25 cellular contexts compared by ENCODE assay signal in the genomic region with DNA sequence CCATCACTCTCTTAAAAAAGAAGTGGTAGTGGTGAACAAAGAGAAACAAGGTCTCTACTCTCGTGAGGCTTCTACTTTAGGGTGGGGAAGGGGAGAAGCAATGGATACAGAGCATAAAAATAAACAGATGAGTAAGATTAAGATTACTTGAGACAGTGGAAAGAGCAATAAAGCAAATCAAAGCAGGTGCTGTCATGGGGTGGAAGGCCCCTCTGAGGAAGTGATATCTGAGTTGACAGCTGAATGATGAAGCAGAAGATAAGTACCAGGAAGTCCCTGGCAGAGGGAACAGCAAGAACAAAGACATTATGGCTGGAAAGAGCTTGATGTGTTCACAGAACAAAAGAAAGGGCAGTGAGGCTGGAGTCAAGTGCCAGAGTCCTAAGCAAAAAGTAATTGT.
A peak's percentile ranks its signal among the peaks of the same experiment; 100 is the strongest.
DNase-seq lines count a peak whose midpoint lies in the region; ATAC-seq and TF ChIP-seq lines count a peak whose summit lies in the region.
"Had no signal": no experiment of that assay in that cellular context is flagged by ENCODE, and none has a peak within 500 bp of the region (broad histone marks: within the 10 kb centered on the region; RNA-seq: fewer than 3 reads in every experiment).

No MANE protein-coding gene starts in this region.

- H3K27ac Mint-ChIP-seq in GM23338 (no peak overlapping the region), brain (peak overlapping the region in 3 of 5 experiments; percentile 5 to 32 (median 19))
- H3K27ac Mint-ChIP-seq in activated CD4-positive, alpha-beta T cell treated with anti-CD3 and anti-CD28 coated beads for 36 hours = no peak overlapping the region
- H3K27ac Mint-ChIP-seq: activated CD8-positive, alpha-beta T cell treated with anti-CD3 and anti-CD28 coated beads for 36 hours; activated naive CD8-positive, alpha-beta T cell; naive B cell; T-helper 17 cell had no signal

- DNase-seq in DMS153 treated with DMSO at 0.1 percent for 48 hours (lab: John Stamatoyannopoulos, UW; ENCODE audit: unreplicated experiment) (peak; percentile 15), GM23338 (ENCODE audit: low spot score) (no peak), sigmoid colon (no peak), foreskin keratinocyte (no peak), hepatocyte (ENCODE audit: low spot score) (no peak)
- no peak for DNase-seq in activated CD4-positive, alpha-beta T cell treated with anti-CD3 and anti-CD28 coated beads for 36 hours
- DNase-seq: activated CD4-positive, alpha-beta T cell treated with anti-CD3 and anti-CD28 coated beads for 1 hour; activated CD8-positive, alpha-beta T cell treated with anti-CD3 and anti-CD28 coated beads for 36 hours; activated T-cell treated with anti-CD3 and anti-CD28 coated beads for 4 hours; Caco-2; caudate nucleus; cortex of kidney; left ventricle myocardium inferior; naive B cell; NCI-H1048; NCI-H1930; retina; stimulated activated CD4-positive, alpha-beta T cell treated with anti-CD3 and anti-CD28 coated beads, Interleukin-2, amount 100 ng/mL, for 48 hours; T-helper 17 cell; upper lobe of right lung had no signal

- TF ChIP-seq CTCF in GM23338 (conservative IDR thresholded peaks at IDR 0.05; ENCODE audit: low read depth in 2 of 2) = no peak
- no peak for TF ChIP-seq CTCF in brain (conservative IDR thresholded peaks at IDR 0.05)
- no peak for TF ChIP-seq CTCF in sigmoid colon (IDR thresholded peaks at IDR 0.05)
- no peak for TF ChIP-seq CTCF in foreskin keratinocyte (conservative IDR thresholded peaks at IDR 0.05)
- TF ChIP-seq CTCF in hepatocyte (IDR thresholded peaks at IDR 0.05; ENCODE audit: poor library complexity) = no peak

- H2AFZ ChIP-seq in GM23338 (peak overlapping the region; percentile 43; the same call in 1 of the 2 replicates), hepatocyte (no peak overlapping the region)

- H3K27me3 Mint-ChIP-seq in GM23338 (ENCODE audit: insufficient read depth, low read depth, poor library complexity) (no peaks in the 10 kb centered on the region), brain (no peaks in the 10 kb centered on the region)
- H3K27me3 Mint-ChIP-seq in activated CD4-positive, alpha-beta T cell treated with anti-CD3 and anti-CD28 coated beads for 36 hours = peaks cover 11% of the 10 kb centered on the region
- H3K27me3 Mint-ChIP-seq: naive B cell had no signal

- H3K4me1 ChIP-seq in GM23338 (ENCODE audit: insufficient read depth) (no peaks in the 10 kb centered on the region), sigmoid colon (peaks cover 0 to 67% (median 32%) of the 10 kb centered on the region in 4 donors), foreskin keratinocyte (no peaks in the 10 kb centered on the region), hepatocyte (ENCODE audit: insufficient read depth) (peaks cover 20% of the 10 kb centered on the region)
- H3K4me1 ChIP-seq: upper lobe of right lung had no signal

- H3F3A ChIP-seq in GM23338 (replicated peaks; ENCODE audit: low read depth) = no peaks in the 10 kb centered on the region

- H3K9me3 ChIP-seq in sigmoid colon = no peaks in the 10 kb centered on the region
- no peaks in the 10 kb centered on the region for H3K9me3 ChIP-seq in hepatocyte (ENCODE audit: low read depth)
- H3K9me3 ChIP-seq: BLaER1 treated with 17β-estradiol and CSF1 and Interleukin-3, amounts not matched to agents 10 nM and 100 nM; Caco-2; left ventricle myocardium inferior; upper lobe of right lung had no signal

- intact Hi-C loops in sigmoid colon (cut with DNase I) = no loop called here
- intact Hi-C loops in activated CD4-positive, alpha-beta T cell treated with anti-CD3 and anti-CD28 coated beads for 36 hours (cut with DNase I, micrococcal nuclease) = no loop called here

- POLR2A ChIA-PET in activated CD4-positive, alpha-beta T cell treated with anti-CD3 and anti-CD28 coated beads for 36 hours (lab: Charles Lee) = no interaction called here

- H3K36me3 ChIP-seq in GM23338 (ENCODE audit: insufficient read depth) (no peaks in the 10 kb centered on the region), sigmoid colon (no peaks in the 10 kb centered on the region), hepatocyte (replicated peaks; ENCODE audit: insufficient read depth, low read depth) (no peaks in the 10 kb centered on the region)
- H3K36me3 ChIP-seq: BLaER1 treated with 17β-estradiol and CSF1 and Interleukin-3, amounts not matched to agents 10 nM and 100 nM; left ventricle myocardium inferior; upper lobe of right lung had no signal

- H3K27ac ChIP-seq in GM23338 (ENCODE audit: low read depth) = no peak overlapping the region
- H3K27ac ChIP-seq in sigmoid colon = peak overlapping the region; percentile 9 to 68 (median 50)
- H3K27ac ChIP-seq in foreskin keratinocyte = no peak overlapping the region
- no peak overlapping the region for H3K27ac ChIP-seq in hepatocyte
- H3K27ac ChIP-seq: left ventricle myocardium inferior, upper lobe of right lung had no signal

- TF ChIP-seq EP300 in sigmoid colon (IDR thresholded peaks at IDR 0.05) = no peak

- H3K4me3 ChIP-seq in GM23338 = no peak overlapping the region
- H3K4me3 ChIP-seq in sigmoid colon = no peak overlapping the region
- no peak overlapping the region for H3K4me3 ChIP-seq in hepatocyte
- H3K4me3 ChIP-seq: BLaER1 treated with 17β-estradiol and CSF1 and Interleukin-3, amounts not matched to agents 10 nM and 100 nM; left ventricle myocardium inferior; upper lobe of right lung had no signal

- H3K79me2 ChIP-seq in GM23338 (replicated peaks; ENCODE audit: insufficient read depth) (no peaks in the 10 kb centered on the region), hepatocyte (no peaks in the 10 kb centered on the region)

- H3K4me3 Mint-ChIP-seq in GM23338 (no peak overlapping the region), brain (peak overlapping the region in 1 of 5 experiments; percentile 2)
- H3K4me3 Mint-ChIP-seq in activated CD4-positive, alpha-beta T cell treated with anti-CD3 and anti-CD28 coated beads for 36 hours = no peak overlapping the region
- H3K4me3 Mint-ChIP-seq: activated CD8-positive, alpha-beta T cell treated with anti-CD3 and anti-CD28 coated beads for 36 hours; activated naive CD8-positive, alpha-beta T cell; naive B cell; T-helper 17 cell had no signal

- no peaks in the 10 kb centered on the region for H3K27me3 ChIP-seq in GM23338 (ENCODE audit: insufficient read depth)
- H3K27me3 ChIP-seq in sigmoid colon = no peaks in the 10 kb centered on the region
- no peaks in the 10 kb centered on the region for H3K27me3 ChIP-seq in foreskin keratinocyte
- H3K27me3 ChIP-seq in hepatocyte = no peaks in the 10 kb centered on the region
- H3K27me3 ChIP-seq: BLaER1 treated with 17β-estradiol and CSF1 and Interleukin-3, amounts not matched to agents 10 nM and 100 nM; upper lobe of right lung had no signal

- no peak for TF ChIP-seq POLR2A in sigmoid colon (IDR thresholded peaks at IDR 0.05)

- no peaks in the 10 kb centered on the region for H3K9me2 ChIP-seq in GM23338 (ENCODE audit: insufficient read depth)
- H3K9me2 ChIP-seq in hepatocyte (replicated peaks; ENCODE audit: insufficient read depth) = no peaks in the 10 kb centered on the region

- H3K4me2 ChIP-seq in GM23338 (no peak overlapping the region), hepatocyte (no peak overlapping the region)

- 25 to 47% methylated on average over 1 of the region's 1 CpG for WGBS in sigmoid colon, 2 donors
- 87% methylated on average over 1 of the region's 1 CpG for WGBS in hepatocyte (ENCODE audit: low lambda C conversion rate, missing lambda C conversion rate)

- no peaks in the 10 kb centered on the region for H3K9me3 Mint-ChIP-seq in GM23338
- H3K9me3 Mint-ChIP-seq in brain = no peaks in the 10 kb centered on the region
- H3K9me3 Mint-ChIP-seq in activated CD4-positive, alpha-beta T cell treated with anti-CD3 and anti-CD28 coated beads for 36 hours (ENCODE audit: low read depth) = no peaks in the 10 kb centered on the region
- H3K9me3 Mint-ChIP-seq: activated CD8-positive, alpha-beta T cell treated with anti-CD3 and anti-CD28 coated beads for 36 hours; naive B cell had no signal

- H3K36me3 Mint-ChIP-seq in GM23338 (ENCODE audit: low read depth) (no peaks in the 10 kb centered on the region), brain (no peaks in the 10 kb centered on the region)
- no peaks in the 10 kb centered on the region for H3K36me3 Mint-ChIP-seq in activated CD4-positive, alpha-beta T cell treated with anti-CD3 and anti-CD28 coated beads for 36 hours (ENCODE audit: low read depth)
- H3K36me3 Mint-ChIP-seq: activated naive CD8-positive, alpha-beta T cell; naive B cell had no signal

- H3K4me1 Mint-ChIP-seq in GM23338 (no peaks in the 10 kb centered on the region; the same call in 2 of the 3 replicates), brain (peaks cover 55% of the 10 kb centered on the region)
- peaks cover 2% of the 10 kb centered on the region for H3K4me1 Mint-ChIP-seq in activated CD4-positive, alpha-beta T cell treated with anti-CD3 and anti-CD28 coated beads for 36 hours
- H3K4me1 Mint-ChIP-seq: naive B cell, T-helper 17 cell had no signal

- H4K20me1 ChIP-seq in GM23338 (replicated peaks; ENCODE audit: insufficient read depth) = no peaks in the 10 kb centered on the region
- no peaks in the 10 kb centered on the region for H4K20me1 ChIP-seq in hepatocyte (ENCODE audit: insufficient read depth, poor library complexity, severe bottlenecking)
- H4K20me1 ChIP-seq: BLaER1 treated with 17β-estradiol and CSF1 and Interleukin-3, amounts not matched to agents 10 nM and 100 nM had no signal

- ATAC-seq in GM23338 = no peak
- no peak for ATAC-seq in foreskin keratinocyte
- no peak for ATAC-seq in activated CD4-positive, alpha-beta T cell treated with anti-CD3 and anti-CD28 coated beads for 36 hours
- no peak for ATAC-seq in GM18868 (IDR thresholded peaks at IDR 0.05; ENCODE audit: unreplicated experiment)
- ATAC-seq: activated CD8-positive, alpha-beta T cell treated with anti-CD3 and anti-CD28 coated beads for 36 hours; SK-N-SH treated with all-trans-retinoic acid at 6 μM for 48 hours; T-helper 17 cell; upper lobe of right lung had no signal

- CTCF ChIA-PET in activated CD4-positive, alpha-beta T cell treated with anti-CD3 and anti-CD28 coated beads for 36 hours (lab: Charles Lee) = interaction anchor here (0.7 kb wide), 1 partner anchor 196 kb away, joined by 4 read pairs; no protein-coding TSS in a partner anchor

TF ChIP-seq in GM23338, 12 proteins besides CTCF, POLR2A, EP300 and RAD21 (continues in another document):
- TF ChIP-seq EZH2phosphoT487 (IDR thresholded peaks at IDR 0.05; ENCODE audit: unreplicated experiment) (no peak), STAT1 (IDR thresholded peaks at IDR 0.05; ENCODE audit: unreplicated experiment) (no peak), NANOG (IDR thresholded peaks at IDR 0.05; ENCODE audit: borderline replicate concordance) (no peak), ZNF331 (CRISPR knock-in tag; IDR thresholded peaks at IDR 0.05; ENCODE audit: low read depth) (no peak)

Comparison
In these comparisons a context has a peak if more than half of its experiments do, and no peak if none do; other contexts are left out.
1. H3K27ac ChIP-seq: peak in sigmoid colon (4 of 4); none in GM23338 (single experiment), foreskin keratinocyte (single experiment) and hepatocyte (single experiment).
2. H3K27ac Mint-ChIP-seq: peak in brain (3 of 5); none in GM23338 (single experiment) and activated CD4-positive, alpha-beta T cell treated with anti-CD3 and anti-CD28 coated beads for 36 hours (single experiment).